ENCODE assay signal across 8 cellular contexts in the genomic region with DNA sequence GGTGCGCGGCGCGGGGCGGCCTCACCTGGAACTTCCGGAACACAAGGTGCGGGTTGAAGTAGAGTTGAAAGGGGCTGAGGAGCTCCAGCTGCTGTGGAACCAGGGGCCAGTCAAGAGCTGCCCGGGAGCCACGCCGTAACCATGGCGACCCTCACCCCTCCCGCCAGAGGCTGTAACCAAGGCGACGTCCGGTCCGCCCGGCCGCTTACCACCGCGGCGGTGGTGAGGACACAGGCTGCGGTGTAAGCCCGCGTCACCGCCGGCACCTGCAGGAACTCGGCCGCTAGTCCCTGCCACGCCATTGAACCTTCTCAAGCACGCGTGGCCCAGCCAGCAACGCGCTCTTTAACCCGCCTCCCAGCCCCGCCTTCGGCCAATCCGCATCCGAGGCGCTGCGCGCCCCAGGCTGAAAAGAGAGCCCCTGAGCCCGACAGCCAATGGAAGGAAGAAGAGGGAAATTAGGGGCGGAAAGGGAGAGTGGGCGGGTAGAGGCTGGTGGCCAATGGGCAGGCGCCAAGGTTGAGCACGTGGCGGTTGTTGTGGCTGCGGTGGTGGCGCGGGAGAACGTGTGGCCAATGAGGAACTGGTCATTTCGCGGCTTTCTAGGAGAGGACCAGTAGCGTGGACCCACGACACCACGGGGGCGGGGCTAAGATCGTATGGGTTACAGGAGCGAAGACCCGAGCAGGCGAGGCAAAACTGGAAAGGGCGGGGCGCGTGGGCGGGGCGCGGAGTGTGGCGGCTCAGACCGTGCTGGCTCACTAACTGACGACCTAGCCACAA. TPM values are rescaled to one million over a fixed set of nuclear protein-coding genes. Genes with fewer than 3 reads are reported as not detected.
DNase-seq lines count a peak whose midpoint lies in the region; ATAC-seq and TF ChIP-seq lines count a peak whose summit lies in the region.

TSS of gene DERL3 (minus strand) at position 321 of the 783 bp plus-strand sequence. CDS start at position 302, 19 bp downstream.

- H3K56ac ChIP-seq in IMR-90 (ENCODE audit: extremely low read depth, insufficient read depth, low read length) = no peak within 1 kb of the TSS

- H3K4me1 ChIP-seq in IMR-90 (ENCODE audit: control insufficient read depth, insufficient read depth, low read length) (peaks cover 2% of the 10 kb centered on the region), mucosa of stomach (ENCODE audit: control insufficient read depth, insufficient read depth, low read length) (peaks cover 23% of the 10 kb centered on the region)

- no peak within 1 kb of the TSS for H2BK20ac ChIP-seq in IMR-90 (ENCODE audit: low read depth, low read length)

- H3K79me1 ChIP-seq in IMR-90 (ENCODE audit: low read depth in 1 of 2, low read length in 2 of 2) = 0 out of 4 replicates have a peak, but pooled peaks cover 0 to under 1% of the 10 kb centered on the region in 2 experiments

- peak; percentile 78 for ATAC-seq in GM21423 (IDR thresholded peaks at IDR 0.05; ENCODE audit: unreplicated experiment)
- ATAC-seq in IMR-90 (ENCODE audit: low read depth) = peak; percentile 94
- ATAC-seq in esophagus mucosa = peak; percentile 86

- intact Hi-C loops in IMR-90 (cut with micrococcal nuclease) = no loop called here

- no peak within 1 kb of the TSS for H3K14ac ChIP-seq in IMR-90 (replicated peaks; ENCODE audit: low read depth, low read length)

- no peak within 1 kb of the TSS for H3K23ac ChIP-seq in IMR-90 (ENCODE audit: low read depth, low read length)

- H3K9ac ChIP-seq in IMR-90 (ENCODE audit: low read depth, low read length) (no peak within 1 kb of the TSS), mucosa of stomach (ENCODE audit: low read length) (peak within 1 kb of the TSS; percentile 39)

- WGBS in IMR-90 (ENCODE audit: extremely low coverage in 2 of 2, insufficient read length in 1 of 2), 2 experiments = 5% methylated on average over 35 of the region's 70 CpGs; no CpG with 5 or more reads in 1 of the 2 experiments

- no peak within 1 kb of the TSS for H2BK5ac ChIP-seq in IMR-90 (ENCODE audit: low read depth, low read length, poor library complexity, severe bottlenecking)

- no peak within 1 kb of the TSS for H4K8ac ChIP-seq in IMR-90 (ENCODE audit: low read depth in 2 of 2, low read length in 2 of 2)

- in situ Hi-C loops in IMR-90 (cut with MboI; ENCODE audit: low sequenced_read_pairs) = no loop called here

- no peak within 1 kb of the TSS for H2AK5ac ChIP-seq in IMR-90 (ENCODE audit: low read depth, low read length)

- H4K20me1 ChIP-seq in IMR-90 (ENCODE audit: insufficient read depth, low read length) = peaks cover 7% of the 10 kb centered on the region; the same call in 1 of the 2 replicates

- no peaks in the 10 kb centered on the region; the same call in 1 of the 2 replicates for H3K27me3 ChIP-seq in IMR-90 (ENCODE audit: control insufficient read depth, insufficient read depth, low read length)
- H3K27me3 ChIP-seq in mucosa of stomach (ENCODE audit: control insufficient read depth, insufficient read depth, low read length) = no peaks in the 10 kb centered on the region

- no peak within 1 kb of the TSS for H3K27ac ChIP-seq in IMR-90 (ENCODE audit: insufficient read depth, low read length)

- peak within 1 kb of the TSS; percentile 86 for H2AFZ ChIP-seq in IMR-90 (replicated peaks; ENCODE audit: low read length, poor library complexity)

- no peaks in the 10 kb centered on the region for H3K9me3 ChIP-seq in IMR-90 (ENCODE audit: control insufficient read depth, insufficient read depth, low read length)
- no peaks in the 10 kb centered on the region for H3K9me3 ChIP-seq in mucosa of stomach (ENCODE audit: control insufficient read depth, low read length)

- peak within 1 kb of the TSS; percentile 86 for H3K4me3 Mint-ChIP-seq in activated T-cell treated with anti-CD3 and anti-CD28 coated beads, Interleukin-2, amount 50 U/mL, for 24 hours

- TF ChIP-seq POLR2A in IMR-90 (IDR thresholded peaks at IDR 0.05; ENCODE audit: low read depth, low read length) = no peak

- H3K4ac ChIP-seq in IMR-90 (ENCODE audit: low read depth, low read length) = no peak within 1 kb of the TSS

- TF ChIP-seq CTCF in IMR-90 (conservative IDR thresholded peaks at IDR 0.05; ENCODE audit: low read depth, low read length) = no peak

- CTCF ChIA-PET in IMR-90 (lab: Yijun Ruan, JAX) = no interaction called here

- H4K91ac ChIP-seq in IMR-90 (ENCODE audit: insufficient read depth, low read depth, low read length) = no peak within 1 kb of the TSS

- peaks cover 21% of the 10 kb centered on the region for H3K36me3 Mint-ChIP-seq in activated T-cell treated with anti-CD3 and anti-CD28 coated beads, Interleukin-2, amount 50 U/mL, for 24 hours (ENCODE audit: low read depth)

- no peaks in the 10 kb centered on the region for H3K9me1 ChIP-seq in IMR-90 (ENCODE audit: insufficient read depth, low read length)

- H3K27me3 Mint-ChIP-seq in activated T-cell treated with anti-CD3 and anti-CD28 coated beads, Interleukin-2, amount 50 U/mL, for 24 hours = no peaks in the 10 kb centered on the region

- H3K9me3 Mint-ChIP-seq in activated T-cell treated with anti-CD3 and anti-CD28 coated beads, Interleukin-2, amount 50 U/mL, for 24 hours = no peaks in the 10 kb centered on the region

- no peak within 1 kb of the TSS for H2BK120ac ChIP-seq in IMR-90 (ENCODE audit: low read depth, low read length)

- H3K4me3 ChIP-seq in IMR-90 (ENCODE audit: insufficient read depth, low read depth, low read length) = peak within 1 kb of the TSS; percentile 16
- H3K4me3 ChIP-seq in mucosa of stomach (ENCODE audit: low read length) = peak within 1 kb of the TSS; percentile 67

- no peak within 1 kb of the TSS for H4K5ac ChIP-seq in IMR-90 (ENCODE audit: low read depth, low read length)

- H3K36me3 ChIP-seq in IMR-90 (ENCODE audit: control insufficient read depth, insufficient read depth, low read length) (peaks cover 24% of the 10 kb centered on the region), mucosa of stomach (ENCODE audit: control insufficient read depth, insufficient read depth, low read length) (no peaks in the 10 kb centered on the region)

- no peak for TF ChIP-seq RAD21 in IMR-90 (IDR thresholded peaks at IDR 0.05; ENCODE audit: low read length)

- peak; percentile 98 for DNase-seq in COLO829 (ENCODE audit: low spot score)
- DNase-seq in IMR-90 = peak; percentile 93
- DNase-seq in OCI-M1 (lab: John Stamatoyannopoulos, UW) = peak; percentile 100
- DNase-seq in activated T-cell treated with anti-CD3 and anti-CD28 coated beads, Interleukin-2, amount 50 U/mL, for 24 hours = peak; percentile 98
- peak; percentile 83 to 96 for DNase-seq in stimulated activated CD8-positive, alpha-beta memory T cell treated with anti-CD3 and anti-CD28 coated beads, Interleukin-4, amount 100 ng/mL, for 4 hours (ENCODE audit: low read depth in 2 of 2, low spot score in 1 of 2)

- BruUV-seq in IMR-90 (replicated peaks; lab: Mats Ljungman, UMichigan) = no TSS peak

- H3K18ac ChIP-seq in IMR-90 (ENCODE audit: low read depth, low read length) = no peak within 1 kb of the TSS

- H2AK9ac ChIP-seq in IMR-90 (replicated peaks; ENCODE audit: low read depth, low read length, poor library complexity) = peak within 1 kb of the TSS; percentile 5

- POLR2A ChIA-PET in IMR-90 (lab: Charles Lee; ENCODE audit: unreplicated experiment) = no interaction called here

- H3K4me1 Mint-ChIP-seq in activated T-cell treated with anti-CD3 and anti-CD28 coated beads, Interleukin-2, amount 50 U/mL, for 24 hours (ENCODE audit: low read depth) = peaks cover 23% of the 10 kb centered on the region

- no peak within 1 kb of the TSS for H2BK15ac ChIP-seq in IMR-90 (ENCODE audit: low read depth, low read length)

- peak within 1 kb of the TSS; percentile 76 for H3K4me2 ChIP-seq in IMR-90 (ENCODE audit: low read depth, low read length)

- dilution Hi-C loops in IMR-90 (cut with HindIII; ENCODE audit: low sequenced_read_pairs, unreplicated experiment) = no loop called here

- peak within 1 kb of the TSS; percentile 95 for H3K27ac Mint-ChIP-seq in activated T-cell treated with anti-CD3 and anti-CD28 coated beads, Interleukin-2, amount 50 U/mL, for 24 hours

TF ChIP-seq in IMR-90, 13 proteins besides CTCF, POLR2A, EP300 and RAD21:
- TF ChIP-seq BHLHE40 (IDR thresholded peaks at IDR 0.05; ENCODE audit: low read depth, low read length) (peak; percentile 43; the same call in 1 of the 2 replicates), MAZ (IDR thresholded peaks at IDR 0.05; ENCODE audit: borderline replicate concordance, low read depth, low read length) (no peak), MXI1 (IDR thresholded peaks at IDR 0.05; ENCODE audit: borderline replicate concordance, low read depth, low read length) (peak; percentile 82; the same call in 1 of the 2 replicates)
- TF ChIP-seq, protein P1, sequence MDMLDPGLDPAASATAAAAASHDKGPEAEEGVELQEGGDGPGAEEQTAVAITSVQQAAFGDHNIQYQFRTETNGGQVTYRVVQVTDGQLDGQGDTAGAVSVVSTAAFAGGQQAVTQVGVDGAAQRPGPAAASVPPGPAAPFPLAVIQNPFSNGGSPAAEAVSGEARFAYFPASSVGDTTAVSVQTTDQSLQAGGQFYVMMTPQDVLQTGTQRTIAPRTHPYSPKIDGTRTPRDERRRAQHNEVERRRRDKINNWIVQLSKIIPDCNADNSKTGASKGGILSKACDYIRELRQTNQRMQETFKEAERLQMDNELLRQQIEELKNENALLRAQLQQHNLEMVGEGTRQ (IDR thresholded peaks at IDR 0.05; ENCODE audit: low read depth, low read length) = peak; percentile 91
TF ChIP-seq in IMR-90: peak in this region for 3.

RNA-seq across cellular contexts. Expression of gene DERL3, which starts in this region (rescaled TPM):
- under 0.01 and 0.18 TPM in 2 replicates for total RNA-seq in IMR-90 (2012; rRNA removed)
- 0.50 and 0.62 TPM in 2 replicates for polyA plus RNA-seq in IMR-90 (2012; rRNA removed)
- polyA plus RNA-seq in IMR-90 (2012; cell fraction: cytosol; rRNA removed) = 0.41 and 0.49 TPM in 2 replicates
- 0.96 and 2.2 TPM in 2 replicates for polyA plus RNA-seq in IMR-90 (2012; cell fraction: nucleus; rRNA removed; ENCODE audit: low replicate concordance)
- 1.5 TPM for total RNA-seq in esophagus mucosa
